18 cellular contexts compared by ENCODE assay signal in genomic region chr4:150972592-150972991, GRCh38. TPM values are rescaled to one million over a fixed set of nuclear protein-coding genes. Genes with fewer than 3 reads are reported as not detected.
DNase-seq lines count a peak whose midpoint lies in the region; ATAC-seq, FAIRE-seq and TF ChIP-seq lines count a peak whose summit lies in the region.
"Had no signal": no experiment of that assay in that cellular context is flagged by ENCODE, and none has a peak within 500 bp of the region (broad histone marks: within the 10 kb centered on the region; RNA-seq: fewer than 3 reads in every experiment).

No MANE protein-coding gene starts in this region.

- peaks cover 13% of the 10 kb centered on the region for H3K4me1 Mint-ChIP-seq in WTC11

- H3K27me3 Mint-ChIP-seq in WTC11 (ENCODE audit: low read depth), result no peaks in the 10 kb centered on the region
- H3K27me3 Mint-ChIP-seq: activated CD4-positive, alpha-beta T cell treated with anti-CD3 and anti-CD28 coated beads, Interleukin-2, amount 10 ng/mL, durations not matched to agents 7 days and 5 days; CD8-positive, alpha-beta memory T cell had no signal

- TF ChIP-seq POLR2A in GM12892 (IDR thresholded peaks at IDR 0.05; ENCODE audit: low read depth, low read length), result no peak

- H3K4me3 Mint-ChIP-seq in WTC11, result no peak overlapping the region
- H3K4me3 Mint-ChIP-seq: activated CD4-positive, alpha-beta T cell treated with anti-CD3 and anti-CD28 coated beads, Interleukin-2, amount 10 ng/mL, durations not matched to agents 7 days and 5 days had no signal

- intact Hi-C loops in kidney (cut with DNase I), result no loop called here

- peak overlapping the region; percentile 10; the same call in 1 of the 2 replicates for H3K27ac Mint-ChIP-seq in WTC11
- H3K27ac Mint-ChIP-seq: activated CD4-positive, alpha-beta T cell treated with anti-CD3 and anti-CD28 coated beads, Interleukin-2, amount 10 ng/mL, durations not matched to agents 7 days and 5 days had no signal

- CTCF ChIA-PET in WTC11 (lab: Charles Lee) (interaction anchor here (1.0 to 2.7 kb wide), 2 partner anchors 12 kb away, joined by 5 to 9 read pairs; no protein-coding TSS in a partner anchor), HEK293T (lab: Yijun Ruan, JAX) (no interaction called here)

- peak; percentile 5 for FAIRE-seq in GM12892 (lab: Jason Lieb, UNC)
- peak; percentile 87 for FAIRE-seq in kidney (lab: Jason Lieb, UNC)

- no peak for TF ChIP-seq CTCF in WTC11 (IDR thresholded peaks at IDR 0.05)
- no peak for TF ChIP-seq CTCF in kidney (IDR thresholded peaks at IDR 0.05; ENCODE audit: borderline replicate concordance, extremely low read depth, insufficient read depth)

- peaks cover 3% of the 10 kb centered on the region; the same call in 1 of the 2 replicates for H3K36me3 Mint-ChIP-seq in WTC11

- H3K36me3 ChIP-seq in kidney (ENCODE audit: control insufficient read depth in 1 of 2, insufficient read depth in 2 of 2, low read length in 2 of 2), result no peaks in the 10 kb centered on the region
- H3K36me3 ChIP-seq: uterus had no signal

- peaks cover 0 to 3% of the 10 kb centered on the region in 2 donors for H3K9me3 ChIP-seq in kidney (ENCODE audit: control insufficient read depth in 1 of 2, low read length in 2 of 2)
- H3K9me3 ChIP-seq: uterus had no signal

- no peak overlapping the region for H3K27ac ChIP-seq in kidney (ENCODE audit: low read depth in 2 of 2, low read length in 2 of 2)
- H3K27ac ChIP-seq: uterus had no signal

- H3K4me3 ChIP-seq in kidney (ENCODE audit: low read length in 2 of 2), result no peak overlapping the region
- H3K4me3 ChIP-seq: uterus had no signal

- POLR2A ChIA-PET in WTC11 (lab: Charles Lee) (no interaction called here), HEK293T (lab: Yijun Ruan, JAX) (no interaction called here)

- no peaks in the 10 kb centered on the region for H3K9me3 Mint-ChIP-seq in WTC11
- H3K9me3 Mint-ChIP-seq: CD8-positive, alpha-beta memory T cell had no signal

- H3K4me1 ChIP-seq in kidney (ENCODE audit: control insufficient read depth in 1 of 2, insufficient read depth in 1 of 2, low read depth in 1 of 2, low read length in 2 of 2), result no peaks in the 10 kb centered on the region
- H3K4me1 ChIP-seq: uterus had no signal

- no peak for ATAC-seq in WTC11
- ATAC-seq: left lobe of liver had no signal

- peak; percentile 39 for DNase-seq in NCI-H2107 treated with DMSO at 0.1 percent for 48 hours (lab: John Stamatoyannopoulos, UW; ENCODE audit: unreplicated experiment)
- DNase-seq in NCI-H2107 (lab: John Stamatoyannopoulos, UW), result no peak
- no peak for DNase-seq in GM12892 (ENCODE audit: insufficient read length)
- DNase-seq in WTC11 (ENCODE audit: low spot score), result no peak
- no peak for DNase-seq in kidney
- DNase-seq in 8988T, result no peak
- no peak for DNase-seq in HEK293T (ENCODE audit: extremely low spot score)
- DNase-seq in Ammon's horn (ENCODE audit: low spot score), result no peak
- DNase-seq: activated CD4-positive, alpha-beta T cell treated with anti-CD3 and anti-CD28 coated beads, Interleukin-2, amount 10 ng/mL, durations not matched to agents 7 days and 5 days; CD8-positive, alpha-beta memory T cell; central memory CD4-positive, alpha-beta T cell; effector CD8-positive, alpha-beta T cell; hippocampal formation; MM.1S; NCI-H187 treated with DMSO at 0.1 percent for 48 hours; stimulated activated CD4-positive, alpha-beta T cell treated with anti-CD3 and anti-CD28 coated beads, Interleukin-4, amount 100 ng/mL, for 1 hour; uterus had no signal

- no peak overlapping the region for H3K9ac ChIP-seq in kidney (ENCODE audit: low read length in 2 of 2)

TF ChIP-seq in WTC11, 78 proteins besides CTCF, POLR2A, EP300 and RAD21:
- no peak for TF ChIP-seq TCF7 (CRISPR knock-in tag; IDR thresholded peaks at IDR 0.05; ENCODE audit: low read depth)
- no peak for TF ChIP-seq EMX1 (CRISPR knock-in tag; IDR thresholded peaks at IDR 0.05)
- TF ChIP-seq CBFB (CRISPR knock-in tag; IDR thresholded peaks at IDR 0.05; ENCODE audit: low read depth), result no peak
- TF ChIP-seq, protein P1, sequence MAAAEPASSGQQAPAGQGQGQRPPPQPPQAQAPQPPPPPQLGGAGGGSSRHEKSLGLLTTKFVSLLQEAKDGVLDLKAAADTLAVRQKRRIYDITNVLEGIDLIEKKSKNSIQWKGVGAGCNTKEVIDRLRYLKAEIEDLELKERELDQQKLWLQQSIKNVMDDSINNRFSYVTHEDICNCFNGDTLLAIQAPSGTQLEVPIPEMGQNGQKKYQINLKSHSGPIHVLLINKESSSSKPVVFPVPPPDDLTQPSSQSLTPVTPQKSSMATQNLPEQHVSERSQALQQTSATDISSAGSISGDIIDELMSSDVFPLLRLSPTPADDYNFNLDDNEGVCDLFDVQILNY (CRISPR knock-in tag; IDR thresholded peaks at IDR 0.05), result no peak
- TF ChIP-seq GTF2I (CRISPR knock-in tag; conservative IDR thresholded peaks at IDR 0.05), result no peak

TF ChIP-seq in HEK293T, 16 proteins besides CTCF, POLR2A, EP300 and RAD21:
- TF ChIP-seq SUZ12 (IDR thresholded peaks at IDR 0.05) (no peak), HDGF (IDR thresholded peaks at IDR 0.05; ENCODE audit: borderline replicate concordance) (no peak), FOXK2 (IDR thresholded peaks at IDR 0.05) (no peak), PKNOX1 (IDR thresholded peaks at IDR 0.05) (no peak), CTBP1 (IDR thresholded peaks at IDR 0.05; ENCODE audit: borderline replicate concordance) (no peak), FOXM1 (IDR thresholded peaks at IDR 0.05; ENCODE audit: borderline replicate concordance) (no peak), L3MBTL2 (conservative IDR thresholded peaks at IDR 0.05) (no peak), BHLHE40 (IDR thresholded peaks at IDR 0.05; ENCODE audit: borderline replicate concordance) (no peak), ZNF384 (IDR thresholded peaks at IDR 0.05) (no peak), FOXA1 (IDR thresholded peaks at IDR 0.05) (no peak), TARDBP (IDR thresholded peaks at IDR 0.05) (no peak), NFRKB (IDR thresholded peaks at IDR 0.05) (no peak), ARNT (IDR thresholded peaks at IDR 0.05) (no peak), LEF1 (IDR thresholded peaks at IDR 0.05; ENCODE audit: borderline replicate concordance) (no peak), SP1 (IDR thresholded peaks at IDR 0.05) (no peak), ELF4 (IDR thresholded peaks at IDR 0.05) (no peak)

RNA-seq across cellular contexts. Expression of gene LRBA, which starts 42.5 kb away (rescaled TPM):
- polyA plus RNA-seq in GM12892 (2012; ENCODE audit: missing spikeins), result 33.9 TPM
- 69.1 to 74.9 TPM (median 69.6 TPM) in 3 replicates for total RNA-seq in WTC11 (2021)
- 76.7 TPM for total RNA-seq in kidney
- 20.3 TPM for polyA plus RNA-seq in kidney (ENCODE audit: insufficient read depth, low read depth, low replicate concordance)
